In the genomic region with DNA sequence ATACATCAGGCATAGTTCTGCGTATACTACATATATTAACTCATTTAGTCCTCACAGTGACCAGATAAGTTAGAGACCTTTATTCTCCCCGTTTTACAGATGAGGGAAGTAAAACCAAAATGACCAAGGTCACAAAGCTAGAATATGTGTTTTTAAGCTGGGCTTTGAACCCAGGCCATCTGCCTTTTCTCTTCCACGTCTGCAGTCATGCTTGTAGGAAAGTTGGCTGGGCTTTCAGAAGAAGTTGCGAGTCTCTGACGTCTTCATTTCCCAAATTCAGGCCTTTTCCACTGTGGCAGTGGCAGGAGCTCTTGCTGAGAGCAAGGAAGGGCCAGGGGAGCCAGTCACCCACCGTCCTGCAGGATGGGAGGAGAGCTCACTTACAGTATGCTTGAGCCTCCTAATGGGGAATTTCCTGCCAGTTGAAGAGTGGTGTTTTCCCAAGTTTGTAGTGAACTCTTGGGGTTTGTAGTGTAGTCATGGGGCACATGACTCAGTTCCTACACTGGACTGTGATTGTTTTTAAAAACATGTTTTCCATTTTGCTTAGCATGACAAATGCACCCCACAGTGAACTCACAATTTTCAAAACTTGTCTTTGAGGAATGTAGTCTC, we compare ENCODE assay signal across 8 cellular contexts. TPM values are rescaled to one million over a fixed set of nuclear protein-coding genes. Genes with fewer than 3 reads are reported as not detected.
A peak's percentile ranks its signal among the peaks of the same experiment; 100 is the strongest.
DNase-seq lines count a peak whose midpoint lies in the region; ATAC-seq and TF ChIP-seq lines count a peak whose summit lies in the region.

No MANE protein-coding gene starts in this region.

- peak; percentile 61 for ATAC-seq in GM21786 (IDR thresholded peaks at IDR 0.05; ENCODE audit: unreplicated experiment)
- ATAC-seq in HG03280 (IDR thresholded peaks at IDR 0.05; ENCODE audit: unreplicated experiment): no peak
- no peak for ATAC-seq in HG02885 (IDR thresholded peaks at IDR 0.05; ENCODE audit: poor library complexity, unreplicated experiment)

- peaks cover 35% of the 10 kb centered on the region for H3K4me1 ChIP-seq in rectal smooth muscle tissue (ENCODE audit: control insufficient read depth, insufficient read depth, low read length)

- DNase-seq in activated CD4-positive, alpha-beta memory T cell treated with anti-CD3 and anti-CD28 coated beads, Interleukin-2, amount 10 ng/mL, durations not matched to agents 7 days and 5 days: no peak
- DNase-seq in glomerular visceral epithelial cell (ENCODE audit: extremely low spot score): peak; percentile 75
- DNase-seq in NCI-H524 treated with DMSO at 0.1 percent for 48 hours (lab: John Stamatoyannopoulos, UW): no peak
- DNase-seq in glutamatergic neuron: no peak

- TF ChIP-seq CTCF in glutamatergic neuron (IDR thresholded peaks at IDR 0.05; ENCODE audit: partially characterized antibody, unreplicated experiment): no peak

- no peaks in the 10 kb centered on the region for H3K27me3 Mint-ChIP-seq in activated CD4-positive, alpha-beta memory T cell treated with anti-CD3 and anti-CD28 coated beads, Interleukin-2, amount 10 ng/mL, durations not matched to agents 7 days and 5 days
- H3K27me3 Mint-ChIP-seq in glutamatergic neuron (ENCODE audit: unreplicated experiment): peaks cover 2% of the 10 kb centered on the region

- H3K27ac ChIP-seq in rectal smooth muscle tissue (ENCODE audit: low read depth, low read length): peak overlapping the region; percentile 58

- no peaks in the 10 kb centered on the region for H3K9me3 Mint-ChIP-seq in activated CD4-positive, alpha-beta memory T cell treated with anti-CD3 and anti-CD28 coated beads, Interleukin-2, amount 10 ng/mL, durations not matched to agents 7 days and 5 days
- H3K9me3 Mint-ChIP-seq in glutamatergic neuron (ENCODE audit: unreplicated experiment): no peaks in the 10 kb centered on the region

- CTCF ChIA-PET in activated CD4-positive, alpha-beta memory T cell treated with anti-CD3 and anti-CD28 coated beads, Interleukin-2, amount 10 ng/mL, durations not matched to agents 7 days and 5 days (lab: Charles Lee): no interaction called here

- H3K36me3 ChIP-seq in rectal smooth muscle tissue (ENCODE audit: control insufficient read depth, insufficient read depth, low read length): peaks cover 8% of the 10 kb centered on the region

- peaks cover 26% of the 10 kb centered on the region for H3K4me1 Mint-ChIP-seq in activated CD4-positive, alpha-beta memory T cell treated with anti-CD3 and anti-CD28 coated beads, Interleukin-2, amount 10 ng/mL, durations not matched to agents 7 days and 5 days
- H3K4me1 Mint-ChIP-seq in glutamatergic neuron (ENCODE audit: low read depth, unreplicated experiment): peaks cover 6% of the 10 kb centered on the region

- no peak overlapping the region for H3K4me3 Mint-ChIP-seq in activated CD4-positive, alpha-beta memory T cell treated with anti-CD3 and anti-CD28 coated beads, Interleukin-2, amount 10 ng/mL, durations not matched to agents 7 days and 5 days
- H3K4me3 Mint-ChIP-seq in glutamatergic neuron (ENCODE audit: unreplicated experiment): no peak overlapping the region

- H3K36me3 Mint-ChIP-seq in activated CD4-positive, alpha-beta memory T cell treated with anti-CD3 and anti-CD28 coated beads, Interleukin-2, amount 10 ng/mL, durations not matched to agents 7 days and 5 days (ENCODE audit: low read depth): peaks cover 43% of the 10 kb centered on the region
- H3K36me3 Mint-ChIP-seq in glutamatergic neuron (ENCODE audit: unreplicated experiment): peaks cover 5% of the 10 kb centered on the region

- H3K9ac ChIP-seq in rectal smooth muscle tissue (ENCODE audit: low read length): no peak overlapping the region

- POLR2A ChIA-PET in activated CD4-positive, alpha-beta memory T cell treated with anti-CD3 and anti-CD28 coated beads, Interleukin-2, amount 10 ng/mL, durations not matched to agents 7 days and 5 days (lab: Charles Lee): no interaction called here

- no peak overlapping the region for H3K4me3 ChIP-seq in rectal smooth muscle tissue (ENCODE audit: low read length)

- H3K27me3 ChIP-seq in rectal smooth muscle tissue (ENCODE audit: control insufficient read depth, insufficient read depth, low read length): no peaks in the 10 kb centered on the region

- peak overlapping the region; percentile 68 for H3K27ac Mint-ChIP-seq in activated CD4-positive, alpha-beta memory T cell treated with anti-CD3 and anti-CD28 coated beads, Interleukin-2, amount 10 ng/mL, durations not matched to agents 7 days and 5 days
- H3K27ac Mint-ChIP-seq in glutamatergic neuron (ENCODE audit: unreplicated experiment): no peak overlapping the region

RNA-seq across cellular contexts. Expression of gene CYP17A1, which starts 34.2 kb away (rescaled TPM):
- not detected for total RNA-seq in activated CD4-positive, alpha-beta memory T cell treated with anti-CD3 and anti-CD28 coated beads, Interleukin-2, amount 10 ng/mL, durations not matched to agents 7 days and 5 days
- not detected for total RNA-seq in glutamatergic neuron (ENCODE audit: unreplicated experiment)

RNA-seq across cellular contexts. Expression of gene BORCS7, which starts 51.0 kb away (rescaled TPM):
- total RNA-seq in activated CD4-positive, alpha-beta memory T cell treated with anti-CD3 and anti-CD28 coated beads, Interleukin-2, amount 10 ng/mL, durations not matched to agents 7 days and 5 days: 10 to 100 TPM; 10.0 to 11.9 TPM
- 9.2 TPM for total RNA-seq in glutamatergic neuron (ENCODE audit: unreplicated experiment)

RNA-seq across cellular contexts. Expression of gene WBP1L, which starts 59.3 kb away (rescaled TPM):
- 10 to 100 TPM; 31.7 to 31.9 TPM for total RNA-seq in activated CD4-positive, alpha-beta memory T cell treated with anti-CD3 and anti-CD28 coated beads, Interleukin-2, amount 10 ng/mL, durations not matched to agents 7 days and 5 days
- 29.6 TPM for total RNA-seq in glutamatergic neuron (ENCODE audit: unreplicated experiment)
